Comparison of ENCODE assay signal across 13 cellular contexts in genomic region chr9:127586096-127586495, GRCh38. TPM values are rescaled to one million over a fixed set of nuclear protein-coding genes. Genes with fewer than 3 reads are reported as not detected.
DNase-seq lines count a peak whose midpoint lies in the region; ATAC-seq, FAIRE-seq and TF ChIP-seq lines count a peak whose summit lies in the region.
"Had no signal": no experiment of that assay in that cellular context is flagged by ENCODE, and none has a peak within 500 bp of the region (broad histone marks: within the 10 kb centered on the region; RNA-seq: fewer than 3 reads in every experiment).

No MANE protein-coding gene starts in this region.

- H3K27me3 ChIP-seq in left ventricle myocardium inferior (ENCODE audit: low read depth), result no peaks in the 10 kb centered on the region
- no peaks in the 10 kb centered on the region for H3K27me3 ChIP-seq in K562 (ENCODE audit: control insufficient read depth in 2 of 2, insufficient read depth in 2 of 2, low read length in 2 of 2)
- no peaks in the 10 kb centered on the region for H3K27me3 ChIP-seq in HepG2 (ENCODE audit: control insufficient read depth in 1 of 2, insufficient read depth in 2 of 2, low read length in 2 of 2)
- H3K27me3 ChIP-seq in aorta (ENCODE audit: control insufficient read depth in 1 of 2, insufficient read depth in 2 of 2, low read length in 1 of 2), result no peaks in the 10 kb centered on the region
- H3K27me3 ChIP-seq: MG63, right lobe of liver had no signal

- H3K9me1 ChIP-seq in K562 (ENCODE audit: control insufficient read depth, insufficient read depth, low read length), result no peaks in the 10 kb centered on the region

- no peaks in the 10 kb centered on the region for H3K79me2 ChIP-seq in K562 (ENCODE audit: control insufficient read depth, insufficient read depth, low read length)
- no peaks in the 10 kb centered on the region for H3K79me2 ChIP-seq in HepG2 (ENCODE audit: insufficient read depth, low read length)

- H2AFZ ChIP-seq in K562 (ENCODE audit: low read depth, low read length) (no peak overlapping the region), HepG2 (ENCODE audit: low read length) (no peak overlapping the region)

- H3K9ac ChIP-seq in K562 (ENCODE audit: insufficient read depth in 1 of 2, low read depth in 2 of 2, low read length in 2 of 2) (peak overlapping the region in 1 of 2 experiments; percentile 70; a peak in 1 of 4 replicates), HepG2 (ENCODE audit: insufficient read depth, low read depth, low read length) (no peak overlapping the region)

- H3K4me1 ChIP-seq in left ventricle myocardium inferior, result peaks cover 6% of the 10 kb centered on the region
- H3K4me1 ChIP-seq in K562 (replicated peaks in 1 of 2; ENCODE audit: control insufficient read depth in 2 of 2, insufficient read depth in 2 of 2, low read length in 2 of 2), result peaks cover 1 to 7% of the 10 kb centered on the region in 2 experiments; a peak in 4 of 5 replicates
- peaks cover 25% of the 10 kb centered on the region for H3K4me1 ChIP-seq in HepG2 (ENCODE audit: insufficient read depth, low read length)
- no peaks in the 10 kb centered on the region for H3K4me1 ChIP-seq in aorta (ENCODE audit: control insufficient read depth in 1 of 2, insufficient read depth in 2 of 2, low read length in 2 of 2)
- H3K4me1 ChIP-seq: HAP-1 had no signal

- DNase-seq in Right ventricle myocardium inferior (ENCODE audit: missing footprints), result no peak
- DNase-seq in left ventricle myocardium inferior, result no peak
- no peak for DNase-seq in K562 (ENCODE audit: extremely low read depth in 1 of 4, low spot score in 3 of 4)
- DNase-seq in HepG2 (ENCODE audit: low spot score), result no peak
- DNase-seq in aorta, result no peak
- DNase-seq in ecto neural progenitor cell (ENCODE audit: low spot score), result no peak
- DNase-seq in hypothalamus (lab: John Stamatoyannopoulos, UW), result no peak
- DNase-seq: GF-D8 had no signal

- H3K36me3 ChIP-seq in left ventricle myocardium inferior (no peaks in the 10 kb centered on the region), K562 (ENCODE audit: control insufficient read depth, insufficient read depth, low read length) (no peaks in the 10 kb centered on the region), HepG2 (replicated peaks in 1 of 2; ENCODE audit: control insufficient read depth in 1 of 2, insufficient read depth in 2 of 2, low read length in 2 of 2) (no peaks in the 10 kb centered on the region), aorta (ENCODE audit: control insufficient read depth in 1 of 2, insufficient read depth in 2 of 2, low read length in 1 of 2) (no peaks in the 10 kb centered on the region)
- H3K36me3 ChIP-seq: HAP-1, lower lobe of right lung, MG63, right lobe of liver had no signal

- H3K4me2 ChIP-seq in K562 (ENCODE audit: insufficient read depth, low read length) (no peak overlapping the region), HepG2 (ENCODE audit: low read depth, low read length) (no peak overlapping the region)

- TF ChIP-seq RAD21 in K562 (CRISPR knock-in tag; conservative IDR thresholded peaks at IDR 0.05 in 1 of 2, IDR thresholded peaks at IDR 0.05 in 1 of 2), result no peak
- no peak for TF ChIP-seq RAD21 in HepG2 (CRISPR knock-in tag; IDR thresholded peaks at IDR 0.05)

- TF ChIP-seq CTCF in left ventricle myocardium inferior (IDR thresholded peaks at IDR 0.05; ENCODE audit: borderline replicate concordance) (no peak), K562 (IDR thresholded peaks at IDR 0.05 in 2 of 3, conservative IDR thresholded peaks at IDR 0.05 in 1 of 3; ENCODE audit: insufficient read depth in 2 of 3, low read depth in 1 of 3, low read length in 3 of 3) (no peak), HepG2 (CRISPR knock-in tag; IDR thresholded peaks at IDR 0.05) (no peak)

- POLR2A ChIA-PET in K562 (lab: Yijun Ruan, JAX) (interaction anchor here (0.6 to 2.4 kb wide), 3 partner anchors 12 to 335 kb away, joined by 3 to 6 read pairs (median 3); no protein-coding TSS in a partner anchor), HepG2 (lab: Yijun Ruan, JAX) (interaction anchor here (1.0 to 1.9 kb wide), 2 partner anchors 9 to 60 kb away, joined by 3 to 7 read pairs; no protein-coding TSS in a partner anchor)

- no peaks in the 10 kb centered on the region for H3K9me3 ChIP-seq in left ventricle myocardium inferior (replicated peaks)
- H3K9me3 ChIP-seq in K562 (replicated peaks; ENCODE audit: control insufficient read depth, insufficient read depth, low read depth, low read length), result no peaks in the 10 kb centered on the region
- H3K9me3 ChIP-seq in HepG2 (ENCODE audit: low read length), result no peaks in the 10 kb centered on the region
- H3K9me3 ChIP-seq in aorta (ENCODE audit: control insufficient read depth, low read length), result no peaks in the 10 kb centered on the region
- H3K9me3 ChIP-seq: HAP-1, lower lobe of right lung, right lobe of liver had no signal

- 35% methylated on average over 12 of the region's 14 CpGs for WGBS in K562 (ENCODE audit: insufficient coverage, low coverage, missing lambda C conversion rate)
- WGBS in HepG2 (ENCODE audit: low lambda C conversion rate), result 55% methylated on average over 14 of the region's 14 CpGs
- 73 to 77% methylated on average over 14 of the region's 14 CpGs for whole genome bisulfite sequencing in aorta, 2 donors

- in situ Hi-C loops in K562 (cut with MboI) (loop anchor here (5.0 to 10.0 kb wide), 3 partner anchors 84 to 381 kb away; partner anchors contain the start of gene ST6GALNAC4), HepG2 (cut with HindIII; ENCODE audit: extremely low pct_ligation_motif_present, low pct_unique_long_range_greater_than_20kb) (loop anchor here (5.0 kb wide), 1 partner anchor 84 kb away; no protein-coding TSS in a partner anchor)

- H3K4me3 ChIP-seq in left ventricle myocardium inferior (no peak overlapping the region), K562 (no peak overlapping the region), HepG2 (replicated peaks in 1 of 3; ENCODE audit: insufficient read depth in 1 of 3, low read depth in 2 of 3, low read length in 3 of 3) (no peak overlapping the region), aorta (ENCODE audit: low read length in 2 of 2) (no peak overlapping the region)
- H3K4me3 ChIP-seq: HAP-1, lower lobe of right lung, MG63, right lobe of liver had no signal

- TF ChIP-seq POLR2A in K562 (conservative IDR thresholded peaks at IDR 0.05), result no peak
- TF ChIP-seq POLR2A in HepG2 (IDR thresholded peaks at IDR 0.05; ENCODE audit: insufficient read depth in 1 of 2, low read depth in 2 of 2, low read length in 2 of 2), result no peak

- BruUV-seq in K562 (replicated peaks; lab: Mats Ljungman, UMichigan) (no TSS peak), HepG2 (replicated peaks; lab: Mats Ljungman, UMichigan) (no TSS peak)

- H3K27ac ChIP-seq in left ventricle myocardium inferior (replicated peaks) (no peak overlapping the region), K562 (ENCODE audit: extremely low read depth, low read depth, low read length) (no peak overlapping the region), HepG2 (ENCODE audit: extremely low read length, insufficient read depth, low read length) (no peak overlapping the region), aorta (ENCODE audit: low read depth in 1 of 2, low read length in 2 of 2) (no peak overlapping the region)
- H3K27ac ChIP-seq: lower lobe of right lung, right lobe of liver had no signal

- peak; percentile 4 for ATAC-seq in Right ventricle myocardium inferior
- ATAC-seq in K562, result peak; percentile 32
- ATAC-seq in HepG2, result peak; percentile 20
- peak; percentile 7 for ATAC-seq in aorta (ENCODE audit: low FRiP score)
- no peak for ATAC-seq in GM19324 (IDR thresholded peaks at IDR 0.05; ENCODE audit: low FRiP score, unreplicated experiment)

- no peak for TF ChIP-seq EP300 in K562 (IDR thresholded peaks at IDR 0.05; ENCODE audit: low read length)
- TF ChIP-seq EP300 in HepG2 (IDR thresholded peaks at IDR 0.05; ENCODE audit: low read depth in 2 of 2, low read length in 2 of 2), result no peak
- no peak for TF ChIP-seq EP300 in HepG2 (CRISPR knock-in tag; IDR thresholded peaks at IDR 0.05; ENCODE audit: borderline replicate concordance)

- no peaks in the 10 kb centered on the region for H4K20me1 ChIP-seq in K562 (replicated peaks; ENCODE audit: control insufficient read depth, insufficient read depth, low read length)
- H4K20me1 ChIP-seq in HepG2 (ENCODE audit: insufficient read depth, low read length), result no peaks in the 10 kb centered on the region

- CTCF ChIA-PET in K562 (lab: Yijun Ruan, JAX; ENCODE audit: low intra/inter-chr PET ratio) (interaction anchor here (0.6 to 5.3 kb wide), 3 partner anchors 60 to 225 kb away, joined by 3 to 50 read pairs (median 6); no protein-coding TSS in a partner anchor), HepG2 (lab: Yijun Ruan, JAX; ENCODE audit: low intra/inter-chr PET ratio, low total read pairs) (interaction anchor here (1.0 to 4.2 kb wide), 4 partner anchors 60 to 81 kb away, joined by 4 to 48 read pairs (median 8); no protein-coding TSS in a partner anchor)

- intact Hi-C loops in Right ventricle myocardium inferior (cut with DNase I) (loop anchor here (1.0 to 2.0 kb wide), 2 partner anchors 82 to 149 kb away; partner anchors contain the start of gene TOR2A), left ventricle myocardium inferior (cut with micrococcal nuclease) (loop anchor here (5.0 to 10.0 kb wide), 2 partner anchors 84 to 339 kb away; no protein-coding TSS in a partner anchor), K562 (cut with micrococcal nuclease) (loop anchor here (1.0 to 5.0 kb wide), 4 partner anchors 64 to 274 kb away; no protein-coding TSS in a partner anchor), HepG2 (cut with micrococcal nuclease; ENCODE audit: unreplicated experiment) (loop anchor here (1.0 kb wide), 1 partner anchor 82 kb away; no protein-coding TSS in a partner anchor), aorta (cut with DNase I) (loop anchor here (1.0 to 5.0 kb wide), 4 partner anchors 54 to 82 kb away; no protein-coding TSS in a partner anchor)

- FAIRE-seq in K562 (lab: Jason Lieb, UNC) (no peak), HepG2 (lab: Jason Lieb, UNC) (no peak)

RNA-seq across cellular contexts. Expression of gene STXBP1, which starts 26.0 kb away (rescaled TPM):
- total RNA-seq in Right ventricle myocardium inferior (51.5 TPM), left ventricle myocardium inferior (36.9 TPM), K562 (2014; rRNA removed) (9.7 and 14.7 TPM in 2 replicates), K562 (2014; rRNA removed; fragmentation: Illumina TruSeq; extraction: Trizol) (5.6 and 6.0 TPM in 2 replicates), K562 (2015; rRNA removed; fragmentation: Illumina TruSeq; extraction: Trizol) (4.4 and 4.6 TPM in 2 replicates), K562 (2021) (32.5 and 35.1 TPM in 2 replicates), HepG2 (2016; rRNA removed; fragmentation: Illumina TruSeq; extraction: Trizol) (2.9 and 4.4 TPM in 2 replicates), aorta (10 to 100 TPM; 50.0 to 69.0 TPM)
- total RNA-seq in K562 (2011; cell fraction: chromatin; rRNA removed; ENCODE audit: low replicate concordance), result 36.4 and 43.1 TPM in 2 replicates
- 15.3 and 19.2 TPM in 2 replicates for total RNA-seq in K562 (2011; cell fraction: nucleolus; rRNA removed)
- total RNA-seq in K562 (2011; cell fraction: nucleoplasm; rRNA removed), result 30.8 and 40.9 TPM in 2 replicates
- polyA plus RNA-seq in K562 (2011; rRNA removed) (11.1 and 15.9 TPM in 2 replicates), K562 (2014; fragmentation: Illumina TruSeq; extraction: Trizol) (20.2 and 23.8 TPM in 2 replicates), K562 (2014; fragmentation: Nextera tagmentation; extraction: Ambion mirVana) (1 to 10 TPM; 6.2 to 8.1 TPM), K562 (2014; rRNA removed) (10.9 and 12.7 TPM in 2 replicates), HepG2 (2011; rRNA removed) (2.9 and 4.1 TPM in 2 replicates), aorta (10 to 100 TPM in 1 of 2 donors, 1 to 10 TPM in 1; 6.6 to 20.7 TPM)
- 9.6 and 10.4 TPM in 2 replicates for polyA plus RNA-seq in K562 (2011; cell fraction: cytosol; rRNA removed)
- 19.9 and 22.9 TPM in 2 replicates for polyA plus RNA-seq in K562 (2011; cell fraction: nucleus; rRNA removed)
- 24.2 and 28.8 TPM in 2 replicates for polyA plus RNA-seq in K562 (2012)
- polyA minus RNA-seq in K562 (2011; rRNA and poly(A)+ RNA removed), result 9.1 and 12.1 TPM in 2 replicates
- 15.6 and 23.9 TPM in 2 replicates for polyA minus RNA-seq in K562 (2011; cell fraction: cytosol; rRNA and poly(A)+ RNA removed)
- 7.0 and 13.6 TPM in 2 replicates for polyA minus RNA-seq in K562 (2011; cell fraction: nucleus; rRNA and poly(A)+ RNA removed)
- 2.6 and 3.0 TPM in 2 replicates for total RNA-seq in HepG2 (2016; cell fraction: cytosol; rRNA removed; fragmentation: Illumina TruSeq; extraction: Trizol; ENCODE audit: low read depth)
- total RNA-seq in HepG2 (2016; cell fraction: insoluble cytoplasmic fraction; rRNA removed; fragmentation: Illumina TruSeq; extraction: Trizol), result 2.7 and 5.6 TPM in 2 replicates
- 3.8 and 5.2 TPM in 2 replicates for total RNA-seq in HepG2 (2016; cell fraction: membrane; rRNA removed; fragmentation: Illumina TruSeq; extraction: Trizol)
- total RNA-seq in HepG2 (2016; cell fraction: nucleus; rRNA removed; fragmentation: Illumina TruSeq; extraction: Trizol), result 2.6 and 3.7 TPM in 2 replicates
- 2.4 and 5.1 TPM in 2 replicates for polyA plus RNA-seq in HepG2 (2011; cell fraction: cytosol; rRNA removed)
- polyA plus RNA-seq in HepG2 (2011; cell fraction: nucleus; rRNA removed), result 6.7 and 8.1 TPM in 2 replicates
- polyA plus RNA-seq in HepG2 (2012), result 5.9 and 8.8 TPM in 2 replicates
- polyA plus RNA-seq in HepG2 (2016; cell fraction: cytosol; fragmentation: Illumina TruSeq; extraction: Trizol; ENCODE audit: low read depth), result 5.5 and 6.6 TPM in 2 replicates
- polyA plus RNA-seq in HepG2 (2016; cell fraction: insoluble cytoplasmic fraction; fragmentation: Illumina TruSeq; extraction: Trizol; ENCODE audit: low read depth), result 5.6 and 8.0 TPM in 2 replicates
- 6.0 and 6.1 TPM in 2 replicates for polyA plus RNA-seq in HepG2 (2016; cell fraction: membrane; fragmentation: Illumina TruSeq; extraction: Trizol; ENCODE audit: low read depth)
- 8.0 and 9.7 TPM in 2 replicates for polyA plus RNA-seq in HepG2 (2016; cell fraction: nucleus; fragmentation: Illumina TruSeq; extraction: Trizol; ENCODE audit: insufficient read depth, low read depth)
- 3.4 and 23.2 TPM in 2 replicates for polyA minus RNA-seq in HepG2 (2011; rRNA and poly(A)+ RNA removed; ENCODE audit: low replicate concordance)
- polyA minus RNA-seq in HepG2 (2011; cell fraction: cytosol; rRNA and poly(A)+ RNA removed), result 4.3 and 8.2 TPM in 2 replicates
- 3.6 and 7.6 TPM in 2 replicates for polyA minus RNA-seq in HepG2 (2011; cell fraction: nucleus; rRNA and poly(A)+ RNA removed)
